8 cellular contexts compared by ENCODE assay signal in the genomic region with DNA sequence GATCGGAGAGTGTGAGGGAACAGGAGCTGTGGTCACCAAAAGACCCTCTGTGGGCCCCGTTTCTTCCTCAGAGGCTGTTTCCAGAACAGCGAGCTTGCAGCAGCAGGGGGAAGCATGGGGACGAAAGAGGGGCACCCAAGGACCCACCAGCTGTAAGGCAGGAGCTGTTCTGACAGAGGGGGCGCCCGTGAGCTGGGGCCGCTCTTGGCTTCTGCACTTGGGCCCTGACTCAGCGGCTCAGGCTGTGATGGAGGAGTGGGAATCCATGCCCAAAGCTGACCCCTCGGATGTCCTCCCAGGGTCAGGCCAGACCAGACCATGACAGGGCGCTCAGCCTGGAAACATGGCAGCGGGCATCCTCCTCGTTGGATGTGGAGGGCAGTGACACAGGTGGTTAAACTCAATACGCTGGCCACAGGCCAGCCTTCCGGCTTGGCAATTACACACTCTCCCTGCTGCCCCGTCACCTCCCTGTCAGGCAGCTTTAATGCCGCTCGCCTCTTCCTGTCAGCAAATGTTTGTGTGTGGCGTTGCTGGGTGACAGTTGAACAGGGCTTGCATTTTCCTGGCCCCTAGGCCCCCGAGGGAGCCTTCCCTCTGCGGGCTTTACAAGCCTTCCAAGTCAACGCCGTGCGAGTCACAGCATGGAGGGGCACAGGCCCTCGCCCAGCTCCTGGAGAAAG.
DNase-seq lines count a peak whose midpoint lies in the region; ATAC-seq, FAIRE-seq and TF ChIP-seq lines count a peak whose summit lies in the region.

No MANE protein-coding gene starts in this region.

- H3K4me1 ChIP-seq in mucosa of descending colon (ENCODE audit: low read depth) = no peaks in the 10 kb centered on the region
- H3K4me1 ChIP-seq in spleen = no peaks in the 10 kb centered on the region

- peak; percentile 3 for TF ChIP-seq CTCF in D721Med (IDR thresholded peaks at IDR 0.05; ENCODE audit: insufficient read depth, missing control alignments)
- TF ChIP-seq CTCF in brain microvascular endothelial cell (IDR thresholded peaks at IDR 0.05; ENCODE audit: low read depth, low read length, missing control alignments) = peak; percentile 45
- no peak for TF ChIP-seq CTCF in mucosa of descending colon (IDR thresholded peaks at IDR 0.05)
- peak in 1 of 11 experiments; percentile 9 for TF ChIP-seq CTCF in spleen (IDR thresholded peaks at IDR 0.05 in 8 of 11, conservative IDR thresholded peaks at IDR 0.05 in 3 of 11)

- DNase-seq in D721Med (ENCODE audit: insufficient read length, low spot score) (no peak), NCI-H2029 (lab: John Stamatoyannopoulos, UW) (peak; percentile 43), brain microvascular endothelial cell (peak; percentile 9), mucosa of descending colon (peak; percentile 34 to 58 (median 57)), HuH-7.5 (ENCODE audit: low spot score) (no peak), spleen (no peak)
- DNase-seq in effector CD8-positive, alpha-beta T cell (lab: John Stamatoyannopoulos, UW) = no peak

- in situ Hi-C loops in brain microvascular endothelial cell (cut with HindIII; ENCODE audit: low pct_ligation_motif_present, low sequenced_read_pairs) = no loop called here

- H3K27me3 ChIP-seq in brain microvascular endothelial cell (replicated peaks) (no peaks in the 10 kb centered on the region), spleen (replicated peaks in 1 of 7) (peaks cover 0 to 8% (median 0%) of the 10 kb centered on the region in 7 donors)

- intact Hi-C loops in mucosa of descending colon (cut with DNase I, micrococcal nuclease) = no loop called here
- intact Hi-C loops in spleen (cut with DNase I; ENCODE audit: low total_unique reads) = no loop called here

- 33 to 61% (median 45%) methylated on average over 16 to 24 of the region's 24 CpGs for WGBS in spleen, 5 donors

- H3K36me3 ChIP-seq in brain microvascular endothelial cell (replicated peaks) (no peaks in the 10 kb centered on the region), mucosa of descending colon (ENCODE audit: low read depth) (no peaks in the 10 kb centered on the region), spleen (no peaks in the 10 kb centered on the region)

- no peak for TF ChIP-seq POLR2A in spleen (IDR thresholded peaks at IDR 0.05)

- peak; percentile 88 for ATAC-seq in mucosa of descending colon
- no peak for ATAC-seq in HG03521 (IDR thresholded peaks at IDR 0.05; ENCODE audit: unreplicated experiment)

- H3K4me3 ChIP-seq in brain microvascular endothelial cell (ENCODE audit: low read depth, low read length) = no peak overlapping the region
- no peak overlapping the region for H3K4me3 ChIP-seq in mucosa of descending colon
- no peak overlapping the region for H3K4me3 ChIP-seq in spleen

- no peak for FAIRE-seq in D721Med (lab: Jason Lieb, UNC)

- H3K9me3 ChIP-seq in mucosa of descending colon (no peaks in the 10 kb centered on the region), spleen (no peaks in the 10 kb centered on the region)

- H3K27ac ChIP-seq in brain microvascular endothelial cell (no peak overlapping the region), spleen (no peak overlapping the region)

Comparison
In these comparisons a context has a peak if more than half of its experiments do, and no peak if none do; other contexts are left out.
1. DNase-seq: peak in NCI-H2029 (single experiment), brain microvascular endothelial cell (single experiment) and mucosa of descending colon (3 of 3); none in D721Med (single experiment), HuH-7.5 (single experiment), spleen (single experiment) and effector CD8-positive, alpha-beta T cell (single experiment).